1 cellular context compared by ENCODE assay signal in genomic region chr4:6478546-6479220, GRCh38.
TF ChIP-seq lines count a peak whose summit lies in the region.

No MANE protein-coding gene starts in this region.

TF ChIP-seq in K562, 482 proteins besides CTCF, POLR2A, EP300 and RAD21:
- no peak for TF ChIP-seq CHCHD3 (CRISPR knock-in tag; IDR thresholded peaks at IDR 0.05)
- TF ChIP-seq ZNF561 (CRISPR knock-in tag; conservative IDR thresholded peaks at IDR 0.05) = no peak
- TF ChIP-seq RBM15 (IDR thresholded peaks at IDR 0.05; ENCODE audit: insufficient read depth, low read length) = no peak
- TF ChIP-seq USF1 (CRISPR knock-in tag; IDR thresholded peaks at IDR 0.05) = peak; percentile 52; the same call in 1 of the 2 replicates
- TF ChIP-seq DMBX1 (CRISPR knock-in tag; IDR thresholded peaks at IDR 0.05; ENCODE audit: borderline replicate concordance) = no peak
- TF ChIP-seq RAD51 (IDR thresholded peaks at IDR 0.05; ENCODE audit: borderline replicate concordance, low read depth) = peak; percentile 30; the same call in 1 of the 2 replicates
- no peak for TF ChIP-seq MTF1 (CRISPR knock-in tag; IDR thresholded peaks at IDR 0.05; ENCODE audit: borderline replicate concordance)
- TF ChIP-seq ZNF23 (CRISPR knock-in tag; IDR thresholded peaks at IDR 0.05) = no peak
- no peak for TF ChIP-seq ZNF512 (tag; IDR thresholded peaks at IDR 0.05)
- TF ChIP-seq ZNF277 (CRISPR knock-in tag; IDR thresholded peaks at IDR 0.05; ENCODE audit: borderline replicate concordance) = no peak
- no peak for TF ChIP-seq ZNF398 (CRISPR knock-in tag; IDR thresholded peaks at IDR 0.05)
- no peak for TF ChIP-seq ZNF239 (CRISPR knock-in tag; IDR thresholded peaks at IDR 0.05)
- TF ChIP-seq USF2 (CRISPR knock-in tag; IDR thresholded peaks at IDR 0.05) = peak; percentile 44; the same call in 1 of the 2 replicates
